8 cellular contexts compared by ENCODE assay signal in genomic region chr20:46027245-46027853, GRCh38. TPM values are rescaled to one million over a fixed set of nuclear protein-coding genes. Genes with fewer than 3 reads are reported as not detected.
DNase-seq lines count a peak whose midpoint lies in the region; ATAC-seq lines count a peak whose summit lies in the region.

No MANE protein-coding gene starts in this region.

- H3K9me3 Mint-ChIP-seq in activated CD8-positive, alpha-beta T cell treated with anti-CD3 and anti-CD28 coated beads, Interleukin-2, amount 10 ng/mL, durations not matched to agents 7 days and 5 days (ENCODE audit: insufficient read depth), result no peaks in the 10 kb centered on the region

- peaks cover 11% of the 10 kb centered on the region for H3K4me1 Mint-ChIP-seq in activated CD8-positive, alpha-beta T cell treated with anti-CD3 and anti-CD28 coated beads, Interleukin-2, amount 10 ng/mL, durations not matched to agents 7 days and 5 days (ENCODE audit: low read depth)

- no peak overlapping the region for H3K27ac Mint-ChIP-seq in activated CD8-positive, alpha-beta T cell treated with anti-CD3 and anti-CD28 coated beads, Interleukin-2, amount 10 ng/mL, durations not matched to agents 7 days and 5 days

- CTCF ChIA-PET in activated CD8-positive, alpha-beta T cell treated with anti-CD3 and anti-CD28 coated beads, Interleukin-2, amount 10 ng/mL, durations not matched to agents 7 days and 5 days (lab: Charles Lee), result interaction anchor here (1.2 to 1.9 kb wide), 4 partner anchors 14 to 61 kb away, joined by 3 to 11 read pairs (median 5); no protein-coding TSS in a partner anchor

- H3K27me3 Mint-ChIP-seq in activated CD8-positive, alpha-beta T cell treated with anti-CD3 and anti-CD28 coated beads, Interleukin-2, amount 10 ng/mL, durations not matched to agents 7 days and 5 days (ENCODE audit: low read depth), result peaks cover 46% of the 10 kb centered on the region

- no peak overlapping the region for H3K4me3 Mint-ChIP-seq in activated CD8-positive, alpha-beta T cell treated with anti-CD3 and anti-CD28 coated beads, Interleukin-2, amount 10 ng/mL, durations not matched to agents 7 days and 5 days

- peak; percentile 66 for DNase-seq in COLO829 (ENCODE audit: low spot score)
- peak; percentile 73 for DNase-seq in HPDE6-E6E7 (ENCODE audit: extremely low spot score)
- peak; percentile 68 for DNase-seq in activated CD8-positive, alpha-beta T cell treated with anti-CD3 and anti-CD28 coated beads, Interleukin-2, amount 10 ng/mL, durations not matched to agents 7 days and 5 days
- DNase-seq in iris pigment epithelial cell (ENCODE audit: low read depth), result peak; percentile 60
- DNase-seq in SK-N-DZ (ENCODE audit: low spot score), result no peak
- DNase-seq in central memory CD4-positive, alpha-beta T cell, result no peak

- POLR2A ChIA-PET in activated CD8-positive, alpha-beta T cell treated with anti-CD3 and anti-CD28 coated beads, Interleukin-2, amount 10 ng/mL, durations not matched to agents 7 days and 5 days (lab: Charles Lee), result no interaction called here

- ATAC-seq in activated CD8-positive, alpha-beta T cell treated with anti-CD3 and anti-CD28 coated beads, Interleukin-2, amount 10 ng/mL, durations not matched to agents 7 days and 5 days, result no peak
- no peak for ATAC-seq in HG02571 (IDR thresholded peaks at IDR 0.05; ENCODE audit: unreplicated experiment)
- no peak for ATAC-seq in GM18867 (IDR thresholded peaks at IDR 0.05; ENCODE audit: unreplicated experiment)

- H3K36me3 Mint-ChIP-seq in activated CD8-positive, alpha-beta T cell treated with anti-CD3 and anti-CD28 coated beads, Interleukin-2, amount 10 ng/mL, durations not matched to agents 7 days and 5 days (ENCODE audit: low read depth), result no peaks in the 10 kb centered on the region

RNA-seq across cellular contexts. Expression of gene SLC12A5, which starts 1.7 kb away (rescaled TPM):
- total RNA-seq in activated CD8-positive, alpha-beta T cell treated with anti-CD3 and anti-CD28 coated beads, Interleukin-2, amount 10 ng/mL, durations not matched to agents 7 days and 5 days, result 1 to 10 TPM; 1.3 to 1.7 TPM
- polyA plus RNA-seq in SK-N-DZ (2014; cell fraction: cytosol; rRNA removed), result 0.52 and 0.55 TPM in 2 replicates
- 4.7 and 9.5 TPM in 2 replicates for polyA plus RNA-seq in SK-N-DZ (2014; cell fraction: nucleus; rRNA removed)

RNA-seq across cellular contexts. Expression of gene MMP9, which starts 18.6 kb away (rescaled TPM):
- total RNA-seq in activated CD8-positive, alpha-beta T cell treated with anti-CD3 and anti-CD28 coated beads, Interleukin-2, amount 10 ng/mL, durations not matched to agents 7 days and 5 days, result not detected
- polyA plus RNA-seq in SK-N-DZ (2014; cell fraction: cytosol; rRNA removed), result 0.26 TPM in 1 of 2 replicates, not detected in the other
- polyA plus RNA-seq in SK-N-DZ (2014; cell fraction: nucleus; rRNA removed), result not detected in 2 replicates

RNA-seq across cellular contexts. Expression of gene ZNF335, which starts 55.3 kb away (rescaled TPM):
- 10 to 100 TPM; 33.1 to 34.5 TPM for total RNA-seq in activated CD8-positive, alpha-beta T cell treated with anti-CD3 and anti-CD28 coated beads, Interleukin-2, amount 10 ng/mL, durations not matched to agents 7 days and 5 days
- 14.4 and 15.1 TPM in 2 replicates for polyA plus RNA-seq in SK-N-DZ (2014; cell fraction: cytosol; rRNA removed)
- 33.7 and 53.1 TPM in 2 replicates for polyA plus RNA-seq in SK-N-DZ (2014; cell fraction: nucleus; rRNA removed)

Comparison
In these comparisons a context has a peak if more than half of its experiments do, and no peak if none do; other contexts are left out.
1. DNase-seq: peak in COLO829 (single experiment), HPDE6-E6E7 (single experiment), activated CD8-positive, alpha-beta T cell treated with anti-CD3 and anti-CD28 coated beads, Interleukin-2, amount 10 ng/mL, durations not matched to agents 7 days and 5 days (single experiment) and iris pigment epithelial cell (single experiment); none in SK-N-DZ (single experiment) and central memory CD4-positive, alpha-beta T cell (single experiment).